Comparison of ENCODE assay signal across 32 cellular contexts in the genomic region with DNA sequence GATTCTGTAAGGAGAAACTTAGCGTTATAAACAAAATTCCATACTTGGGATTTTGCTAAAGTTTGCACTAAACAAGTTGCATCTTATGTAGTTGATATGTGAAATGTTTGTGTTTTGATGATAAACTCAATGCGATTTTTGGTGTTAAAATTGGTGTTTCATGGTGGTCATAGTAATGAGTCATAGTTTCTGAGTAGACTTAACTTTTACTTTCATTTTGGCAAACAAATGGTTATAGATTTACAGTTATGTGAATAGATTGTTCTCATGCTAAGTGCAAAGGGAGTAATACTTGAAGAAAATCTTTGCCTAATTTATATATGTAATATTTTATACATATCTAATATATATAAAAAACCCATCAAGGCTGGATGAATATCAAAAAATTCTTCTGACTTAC.
"Had no signal": no experiment of that assay in that cellular context is flagged by ENCODE, and none has a peak within 500 bp of the region (broad histone marks: within the 10 kb centered on the region; RNA-seq: fewer than 3 reads in every experiment).

No MANE protein-coding gene starts in this region.

- DNase-seq: activated CD4-positive, alpha-beta memory T cell treated with anti-CD3 and anti-CD28 coated beads, Interleukin-2, amount 10 ng/mL, durations not matched to agents 7 days and 5 days; activated CD4-positive, alpha-beta T cell treated with anti-CD3 and anti-CD28 coated beads for 1 hour; activated CD4-positive, alpha-beta T cell treated with anti-CD3 and anti-CD28 coated beads for 36 hours; activated CD4-positive, alpha-beta T cell treated with anti-CD3 and anti-CD28 coated beads for 48 hours; activated CD4-positive, alpha-beta T cell treated with anti-CD3 and anti-CD28 coated beads, Interleukin-2, amount 10 ng/mL, durations not matched to agents 7 days and 5 days; activated CD4-positive, alpha-beta T cell treated with anti-CD3 and anti-CD28 coated beads, Interleukin-2, amount 50 U/mL, for 48 hours; activated CD4-positive, CD25-positive, alpha-beta regulatory T cell; activated CD8-positive, alpha-beta memory T cell treated with anti-CD3 and anti-CD28 coated beads for 24 hours; activated CD8-positive, alpha-beta memory T cell treated with anti-CD3 and anti-CD28 coated beads, Interleukin-2, amount 10 ng/mL, durations not matched to agents 7 days and 5 days; activated CD8-positive, alpha-beta memory T cell treated with anti-CD3 and anti-CD28 coated beads, Interleukin-2, amount 50 U/mL, for 48 hours; activated CD8-positive, alpha-beta T cell treated with anti-CD3 and anti-CD28 coated beads, Interleukin-2, amount 10 ng/mL, durations not matched to agents 7 days and 5 days; activated effector memory CD4-positive, alpha-beta T cell treated with Interleukin-2 at 50 U/mL for 16 hours; activated gamma-delta T cell; activated naive CD4-positive, alpha-beta T cell treated with anti-CD3 and anti-CD28 coated beads, Interleukin-2, amount 10 ng/mL, durations not matched to agents 7 days and 5 days; activated naive CD4-positive, alpha-beta T cell treated with Interleukin-2 at 50 U/mL for 16 hours; activated naive CD8-positive, alpha-beta T cell treated with anti-CD3 and anti-CD28 coated beads, Interleukin-2, amount 10 ng/mL, durations not matched to agents 7 days and 5 days; activated naive CD8-positive, alpha-beta T cell treated with anti-CD3 and anti-CD28 coated beads, Interleukin-2, amount 50 U/mL, for 24 hours; activated T-cell treated with anti-CD3 and anti-CD28 coated beads, Interleukin-2, amount 50 U/mL, for 24 hours; activated T-cell treated with anti-CD3 and anti-CD28 coated beads, Interleukin-2, amount 50 U/mL, for 48 hours; amygdala; anterior cingulate cortex; caudate nucleus; cerebellar nuclear complex; T-helper 2 cell; T-helper 9 cell had no signal

- H3K27ac Mint-ChIP-seq: activated CD4-positive, alpha-beta memory T cell treated with anti-CD3 and anti-CD28 coated beads, Interleukin-2, amount 10 ng/mL, durations not matched to agents 7 days and 5 days; activated CD4-positive, alpha-beta T cell treated with anti-CD3 and anti-CD28 coated beads for 36 hours; activated CD4-positive, alpha-beta T cell treated with anti-CD3 and anti-CD28 coated beads, Interleukin-2, amount 10 ng/mL, durations not matched to agents 7 days and 5 days; activated CD8-positive, alpha-beta memory T cell treated with anti-CD3 and anti-CD28 coated beads, Interleukin-2, amount 10 ng/mL, durations not matched to agents 7 days and 5 days; activated CD8-positive, alpha-beta T cell treated with anti-CD3 and anti-CD28 coated beads, Interleukin-2, amount 10 ng/mL, durations not matched to agents 7 days and 5 days; activated naive CD4-positive, alpha-beta T cell treated with anti-CD3 and anti-CD28 coated beads, Interleukin-2, amount 10 ng/mL, durations not matched to agents 7 days and 5 days; activated naive CD4-positive, alpha-beta T cell treated with anti-CD3 and anti-CD28 coated beads, Interleukin-2, amount 50 U/mL, for 24 hours; activated naive CD8-positive, alpha-beta T cell; activated naive CD8-positive, alpha-beta T cell treated with anti-CD3 and anti-CD28 coated beads, Interleukin-2, amount 10 ng/mL, durations not matched to agents 7 days and 5 days; activated naive CD8-positive, alpha-beta T cell treated with anti-CD3 and anti-CD28 coated beads, Interleukin-2, amount 50 U/mL, for 24 hours; activated T-cell treated with anti-CD3 and anti-CD28 coated beads, Interleukin-2, amount 50 U/mL, for 24 hours; activated T-helper 2 cell treated with anti-CD3 and anti-CD28 coated beads, Interferon-gamma antibody, Interleukin-2, Interleukin-4, amounts not matched to agents 10 μg/mL and 5 μg/mL and 100 μg/mL, durations not matched to agents 14 hours and 24 hours and 36 hours; T-helper 2 cell treated with Interferon-gamma antibody and Interleukin-4, amounts not matched to agents 5 μg/mL and 100 μg/mL, for 36 hours had no signal

- H3K9me3 Mint-ChIP-seq: activated CD4-positive, alpha-beta memory T cell treated with anti-CD3 and anti-CD28 coated beads, Interleukin-2, amount 10 ng/mL, durations not matched to agents 7 days and 5 days; activated naive CD8-positive, alpha-beta T cell treated with anti-CD3 and anti-CD28 coated beads, Interleukin-2, amount 10 ng/mL, durations not matched to agents 7 days and 5 days had no signal

- H3K4me3 Mint-ChIP-seq: activated CD4-positive, alpha-beta memory T cell treated with anti-CD3 and anti-CD28 coated beads, Interleukin-2, amount 10 ng/mL, durations not matched to agents 7 days and 5 days; activated CD4-positive, alpha-beta T cell treated with anti-CD3 and anti-CD28 coated beads for 36 hours; activated CD4-positive, alpha-beta T cell treated with anti-CD3 and anti-CD28 coated beads, Interleukin-2, amount 10 ng/mL, durations not matched to agents 7 days and 5 days; activated CD8-positive, alpha-beta memory T cell treated with anti-CD3 and anti-CD28 coated beads, Interleukin-2, amount 10 ng/mL, durations not matched to agents 7 days and 5 days; activated CD8-positive, alpha-beta T cell treated with anti-CD3 and anti-CD28 coated beads, Interleukin-2, amount 10 ng/mL, durations not matched to agents 7 days and 5 days; activated naive CD4-positive, alpha-beta T cell treated with anti-CD3 and anti-CD28 coated beads, Interleukin-2, amount 10 ng/mL, durations not matched to agents 7 days and 5 days; activated naive CD4-positive, alpha-beta T cell treated with anti-CD3 and anti-CD28 coated beads, Interleukin-2, amount 50 U/mL, for 24 hours; activated naive CD8-positive, alpha-beta T cell; activated naive CD8-positive, alpha-beta T cell treated with anti-CD3 and anti-CD28 coated beads, Interleukin-2, amount 10 ng/mL, durations not matched to agents 7 days and 5 days; activated naive CD8-positive, alpha-beta T cell treated with anti-CD3 and anti-CD28 coated beads, Interleukin-2, amount 50 U/mL, for 24 hours; activated T-cell treated with anti-CD3 and anti-CD28 coated beads, Interleukin-2, amount 50 U/mL, for 24 hours; central memory CD8-positive, alpha-beta T cell; T-helper 2 cell treated with Interferon-gamma antibody and Interleukin-4, amounts not matched to agents 5 μg/mL and 100 μg/mL, for 36 hours had no signal

- H3K36me3 Mint-ChIP-seq: activated CD8-positive, alpha-beta memory T cell treated with anti-CD3 and anti-CD28 coated beads, Interleukin-2, amount 10 ng/mL, durations not matched to agents 7 days and 5 days; activated naive CD4-positive, alpha-beta T cell treated with anti-CD3 and anti-CD28 coated beads, Interleukin-2, amount 10 ng/mL, durations not matched to agents 7 days and 5 days; activated naive CD4-positive, alpha-beta T cell treated with anti-CD3 and anti-CD28 coated beads, Interleukin-2, amount 50 U/mL, for 24 hours; activated naive CD8-positive, alpha-beta T cell; activated naive CD8-positive, alpha-beta T cell treated with anti-CD3 and anti-CD28 coated beads, Interleukin-2, amount 10 ng/mL, durations not matched to agents 7 days and 5 days; brain had no signal

- ATAC-seq: activated CD4-positive, alpha-beta T cell treated with anti-CD3 and anti-CD28 coated beads for 36 hours; activated CD4-positive, CD25-positive, alpha-beta regulatory T cell treated with anti-CD3 and anti-CD28 coated beads, Interleukin-2, amount 50 U/mL, for 24 hours; activated CD8-positive, alpha-beta memory T cell treated with anti-CD3 and anti-CD28 coated beads, Interleukin-2, amount 10 ng/mL, durations not matched to agents 7 days and 5 days; activated CD8-positive, alpha-beta T cell treated with anti-CD3 and anti-CD28 coated beads, Interleukin-2, amount 10 ng/mL, durations not matched to agents 7 days and 5 days; activated naive CD8-positive, alpha-beta T cell treated with anti-CD3 and anti-CD28 coated beads, Interleukin-2, amount 50 U/mL, for 24 hours had no signal

- H3K27me3 Mint-ChIP-seq: activated CD4-positive, alpha-beta memory T cell treated with anti-CD3 and anti-CD28 coated beads, Interleukin-2, amount 10 ng/mL, durations not matched to agents 7 days and 5 days; activated CD4-positive, alpha-beta T cell treated with anti-CD3 and anti-CD28 coated beads for 36 hours; activated CD4-positive, alpha-beta T cell treated with anti-CD3 and anti-CD28 coated beads, Interleukin-2, amount 10 ng/mL, durations not matched to agents 7 days and 5 days; activated CD8-positive, alpha-beta memory T cell treated with anti-CD3 and anti-CD28 coated beads, Interleukin-2, amount 10 ng/mL, durations not matched to agents 7 days and 5 days; activated naive CD4-positive, alpha-beta T cell treated with anti-CD3 and anti-CD28 coated beads, Interleukin-2, amount 10 ng/mL, durations not matched to agents 7 days and 5 days; activated naive CD4-positive, alpha-beta T cell treated with anti-CD3 and anti-CD28 coated beads, Interleukin-2, amount 50 U/mL, for 24 hours; activated naive CD8-positive, alpha-beta T cell; activated naive CD8-positive, alpha-beta T cell treated with anti-CD3 and anti-CD28 coated beads, Interleukin-2, amount 10 ng/mL, durations not matched to agents 7 days and 5 days; activated naive CD8-positive, alpha-beta T cell treated with anti-CD3 and anti-CD28 coated beads, Interleukin-2, amount 50 U/mL, for 24 hours; activated T-cell treated with anti-CD3 and anti-CD28 coated beads, Interleukin-2, amount 50 U/mL, for 24 hours; central memory CD8-positive, alpha-beta T cell had no signal

- H3K4me1 Mint-ChIP-seq: activated CD4-positive, alpha-beta memory T cell treated with anti-CD3 and anti-CD28 coated beads, Interleukin-2, amount 10 ng/mL, durations not matched to agents 7 days and 5 days; activated CD4-positive, alpha-beta T cell treated with anti-CD3 and anti-CD28 coated beads for 36 hours; activated CD4-positive, alpha-beta T cell treated with anti-CD3 and anti-CD28 coated beads, Interleukin-2, amount 10 ng/mL, durations not matched to agents 7 days and 5 days; activated CD8-positive, alpha-beta memory T cell treated with anti-CD3 and anti-CD28 coated beads, Interleukin-2, amount 10 ng/mL, durations not matched to agents 7 days and 5 days; activated naive CD4-positive, alpha-beta T cell treated with anti-CD3 and anti-CD28 coated beads, Interleukin-2, amount 10 ng/mL, durations not matched to agents 7 days and 5 days; activated naive CD4-positive, alpha-beta T cell treated with anti-CD3 and anti-CD28 coated beads, Interleukin-2, amount 50 U/mL, for 24 hours; activated naive CD8-positive, alpha-beta T cell treated with anti-CD3 and anti-CD28 coated beads, Interleukin-2, amount 10 ng/mL, durations not matched to agents 7 days and 5 days; activated naive CD8-positive, alpha-beta T cell treated with anti-CD3 and anti-CD28 coated beads, Interleukin-2, amount 50 U/mL, for 24 hours; central memory CD8-positive, alpha-beta T cell had no signal
